ENCODE assay signal across 19 cellular contexts in the genomic region with DNA sequence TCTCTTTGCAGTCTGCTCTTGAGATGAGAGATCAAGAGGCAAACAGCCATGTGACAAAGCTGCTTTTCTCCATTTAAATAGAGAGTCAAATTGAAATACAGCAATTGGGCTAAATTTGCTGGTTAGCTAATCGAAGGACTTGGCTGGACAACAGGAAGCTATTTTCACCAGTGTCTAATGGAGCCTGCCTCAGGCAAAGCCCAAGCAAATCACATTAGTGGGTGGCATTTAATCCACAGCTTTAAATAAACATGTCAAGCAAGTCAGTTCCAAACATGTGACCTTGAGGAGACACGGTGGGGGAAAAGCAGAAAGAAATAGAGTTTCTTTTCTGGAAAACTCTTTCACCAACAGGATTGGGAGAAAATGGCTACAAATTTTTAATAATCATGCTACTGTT.
"Had no signal": no experiment of that assay in that cellular context is flagged by ENCODE, and none has a peak within 500 bp of the region (broad histone marks: within the 10 kb centered on the region; RNA-seq: fewer than 3 reads in every experiment).

No MANE protein-coding gene starts in this region.

- H3K9me3 ChIP-seq: mucosa of descending colon, prostate gland, sigmoid colon, suprapubic skin had no signal

- H3K4me3 ChIP-seq: mucosa of descending colon, prostate gland, sigmoid colon, suprapubic skin had no signal

- H3K9me3 Mint-ChIP-seq: activated T-cell treated with anti-CD3 and anti-CD28 coated beads, Interleukin-2, amount 50 U/mL, for 4 hours had no signal

- H3K27ac Mint-ChIP-seq: activated CD8-positive, alpha-beta memory T cell treated with anti-CD3 and anti-CD28 coated beads, Interleukin-2, amount 10 ng/mL, durations not matched to agents 7 days and 5 days; activated naive CD4-positive, alpha-beta T cell treated with anti-CD3 and anti-CD28 coated beads, Interleukin-2, amount 50 U/mL, for 72 hours; type B pancreatic cell had no signal

- H3K36me3 ChIP-seq: prostate gland, sigmoid colon, suprapubic skin had no signal

- DNase-seq: activated CD4-positive, alpha-beta T cell treated with anti-CD3 and anti-CD28 coated beads, Interleukin-2, amount 50 U/mL, for 4 hours; activated CD4-positive, CD25-positive, alpha-beta regulatory T cell treated with anti-CD3 and anti-CD28 coated beads, Interleukin-2, amount 50 U/mL, for 72 hours; activated CD8-positive, alpha-beta memory T cell treated with anti-CD3 and anti-CD28 coated beads, Interleukin-2, amount 10 ng/mL, durations not matched to agents 7 days and 5 days; activated effector memory CD4-positive, alpha-beta T cell treated with anti-CD3 and anti-CD28 coated beads, Interleukin-2, amount 50 U/mL, for 16 hours; activated T-cell treated with anti-CD3 and anti-CD28 coated beads, Interleukin-2, amount 50 U/mL, for 4 hours; amniotic stem cell; effector memory CD4-positive, alpha-beta T cell; mucosa of descending colon; naive thymus-derived CD8-positive, alpha-beta T cell; occipital lobe; sigmoid colon; stimulated activated CD4-positive, alpha-beta T cell treated with anti-CD3 and anti-CD28 coated beads, Interleukin-2, amount 100 ng/mL, for 48 hours; stimulated activated naive CD8-positive, alpha-beta T cell treated with anti-CD3 and anti-CD28 coated beads, Interleukin-15, Interleukin-2, amounts not matched to agents 100 U/mL and 50 U/mL, for 24 hours had no signal

- H3K4me1 Mint-ChIP-seq: activated CD8-positive, alpha-beta memory T cell treated with anti-CD3 and anti-CD28 coated beads, Interleukin-2, amount 10 ng/mL, durations not matched to agents 7 days and 5 days had no signal

- H3K36me3 Mint-ChIP-seq: brain had no signal

- H3K27ac ChIP-seq: prostate gland, sigmoid colon, suprapubic skin had no signal

- H3K4me3 Mint-ChIP-seq: activated CD8-positive, alpha-beta memory T cell treated with anti-CD3 and anti-CD28 coated beads, Interleukin-2, amount 10 ng/mL, durations not matched to agents 7 days and 5 days; activated T-cell treated with anti-CD3 and anti-CD28 coated beads, Interleukin-2, amount 50 U/mL, for 4 hours; brain; central memory CD8-positive, alpha-beta T cell; naive thymus-derived CD8-positive, alpha-beta T cell; type B pancreatic cell had no signal

- H3K4me1 ChIP-seq: prostate gland, sigmoid colon, suprapubic skin had no signal

- H3K27me3 Mint-ChIP-seq: activated CD8-positive, alpha-beta memory T cell treated with anti-CD3 and anti-CD28 coated beads, Interleukin-2, amount 10 ng/mL, durations not matched to agents 7 days and 5 days; central memory CD8-positive, alpha-beta T cell; naive thymus-derived CD8-positive, alpha-beta T cell; type B pancreatic cell had no signal

- ATAC-seq: activated CD8-positive, alpha-beta memory T cell treated with anti-CD3 and anti-CD28 coated beads, Interleukin-2, amount 10 ng/mL, durations not matched to agents 7 days and 5 days; activated naive CD4-positive, alpha-beta T cell treated with anti-CD3 and anti-CD28 coated beads, Interleukin-2, amount 50 U/mL, for 72 hours; activated T-cell treated with anti-CD3 and anti-CD28 coated beads, Interleukin-2, amount 50 U/mL, for 4 hours; mucosa of descending colon; naive thymus-derived CD8-positive, alpha-beta T cell; stimulated activated naive CD8-positive, alpha-beta T cell treated with anti-CD3 and anti-CD28 coated beads, Interleukin-15, Interleukin-2, amounts not matched to agents 100 U/mL and 50 U/mL, for 24 hours had no signal

- H3K27me3 ChIP-seq: sigmoid colon, suprapubic skin had no signal
